Comparison of ENCODE assay signal across 1 cellular context in genomic region chr11:72787262-72788104, GRCh38.
TF ChIP-seq lines count a peak whose summit lies in the region.

No MANE protein-coding gene starts in this region.

TF ChIP-seq in HepG2, 621 proteins besides CTCF, POLR2A, EP300 and RAD21 (continued from another document):
- no peak for TF ChIP-seq TRIM22 (IDR thresholded peaks at IDR 0.05)
- TF ChIP-seq SMYD3 (CRISPR knock-in tag; IDR thresholded peaks at IDR 0.05): no peak
- no peak for TF ChIP-seq POLR2AphosphoS2 (IDR thresholded peaks at IDR 0.05; ENCODE audit: low read depth, low read length)
- TF ChIP-seq ZNF17 (CRISPR knock-in tag; IDR thresholded peaks at IDR 0.05): no peak
- TF ChIP-seq NCOA2 (CRISPR knock-in tag; IDR thresholded peaks at IDR 0.05): peak; percentile 70
- TF ChIP-seq BCL6 (CRISPR knock-in tag; IDR thresholded peaks at IDR 0.05): 0 out of 2 replicates have a peak, but pooled peaks have one; percentile 7
- no peak for TF ChIP-seq SUZ12 (IDR thresholded peaks at IDR 0.05; ENCODE audit: low read depth, low read length)
- TF ChIP-seq ZNF160 (CRISPR knock-in tag; IDR thresholded peaks at IDR 0.05): no peak
- TF ChIP-seq NFIC (IDR thresholded peaks at IDR 0.05; ENCODE audit: low read length): no peak
- TF ChIP-seq ARID4A (CRISPR knock-in tag; IDR thresholded peaks at IDR 0.05; ENCODE audit: borderline replicate concordance): peak; percentile 76; the same call in 1 of the 2 replicates
- peak; percentile 97 for TF ChIP-seq ZNF335 (CRISPR knock-in tag; IDR thresholded peaks at IDR 0.05)
- peak; percentile 92 for TF ChIP-seq ZZZ3 (CRISPR knock-in tag; IDR thresholded peaks at IDR 0.05; ENCODE audit: borderline replicate concordance)
- no peak for TF ChIP-seq TEAD2 (CRISPR knock-in tag; IDR thresholded peaks at IDR 0.05)
- TF ChIP-seq ZNF556 (CRISPR knock-in tag; IDR thresholded peaks at IDR 0.05; ENCODE audit: borderline replicate concordance): peak; percentile 84; the same call in 1 of the 2 replicates
- peak; percentile 78 for TF ChIP-seq NFYB (CRISPR knock-in tag; IDR thresholded peaks at IDR 0.05)
- TF ChIP-seq ARHGAP35 (CRISPR knock-in tag; IDR thresholded peaks at IDR 0.05; ENCODE audit: borderline replicate concordance): no peak
- TF ChIP-seq NRL (CRISPR knock-in tag; IDR thresholded peaks at IDR 0.05; ENCODE audit: borderline replicate concordance): no peak; the same call in 1 of the 2 replicates
- TF ChIP-seq ZNF142 (CRISPR knock-in tag; IDR thresholded peaks at IDR 0.05): no peak
- TF ChIP-seq KLF15 (CRISPR knock-in tag; IDR thresholded peaks at IDR 0.05; ENCODE audit: borderline replicate concordance): no peak
- peak; percentile 80 for TF ChIP-seq SP2 (CRISPR knock-in tag; IDR thresholded peaks at IDR 0.05)
- TF ChIP-seq ZNF232 (CRISPR knock-in tag; IDR thresholded peaks at IDR 0.05; ENCODE audit: borderline replicate concordance): no peak
- no peak for TF ChIP-seq KAT7 (CRISPR knock-in tag; IDR thresholded peaks at IDR 0.05; ENCODE audit: borderline replicate concordance)
- no peak for TF ChIP-seq EZH2 (conservative IDR thresholded peaks at IDR 0.05; ENCODE audit: low read depth, low read length)
- 0 out of 2 replicates have a peak, but pooled peaks have one; percentile 9 for TF ChIP-seq ZNF33B (CRISPR knock-in tag; IDR thresholded peaks at IDR 0.05)
- 0 out of 2 replicates have a peak, but pooled peaks have one; percentile 47 for TF ChIP-seq ZKSCAN5 (CRISPR knock-in tag; IDR thresholded peaks at IDR 0.05)
- TF ChIP-seq ZC3H13 (CRISPR knock-in tag; IDR thresholded peaks at IDR 0.05): no peak
- no peak for TF ChIP-seq HMG20A (CRISPR knock-in tag; IDR thresholded peaks at IDR 0.05; ENCODE audit: borderline replicate concordance)
- no peak; the same call in 1 of the 2 replicates for TF ChIP-seq ZNF788 (CRISPR knock-in tag; IDR thresholded peaks at IDR 0.05; ENCODE audit: borderline replicate concordance)
- 0 out of 2 replicates have a peak, but pooled peaks have one; percentile 72 for TF ChIP-seq ZNF274 (CRISPR knock-in tag; IDR thresholded peaks at IDR 0.05)
- TF ChIP-seq MAFK (conservative IDR thresholded peaks at IDR 0.05 in 1 of 2, IDR thresholded peaks at IDR 0.05 in 1 of 2; ENCODE audit: low read length in 2 of 2): no peak
- no peak for TF ChIP-seq KMT2A (CRISPR knock-in tag; IDR thresholded peaks at IDR 0.05)
- no peak for TF ChIP-seq HNRNPL (IDR thresholded peaks at IDR 0.05; ENCODE audit: low read depth, low read length)
- TF ChIP-seq ZNF740 (CRISPR knock-in tag; IDR thresholded peaks at IDR 0.05): no peak
- TF ChIP-seq MZF1 (CRISPR knock-in tag; IDR thresholded peaks at IDR 0.05; ENCODE audit: borderline replicate concordance): peak; percentile 97
- TF ChIP-seq RBFOX2 (IDR thresholded peaks at IDR 0.05; ENCODE audit: low read depth, low read length): no peak
- no peak for TF ChIP-seq TSC22D2 (CRISPR knock-in tag; IDR thresholded peaks at IDR 0.05; ENCODE audit: borderline replicate concordance)
- TF ChIP-seq ZNF230 (CRISPR knock-in tag; IDR thresholded peaks at IDR 0.05): peak; percentile 88
- TF ChIP-seq ZFAT (CRISPR knock-in tag; conservative IDR thresholded peaks at IDR 0.05): no peak
- no peak for TF ChIP-seq USF2 (IDR thresholded peaks at IDR 0.05; ENCODE audit: low read depth, low read length)
- no peak for TF ChIP-seq USF2 (CRISPR knock-in tag; IDR thresholded peaks at IDR 0.05; ENCODE audit: borderline replicate concordance)
- no peak for TF ChIP-seq RNF219 (CRISPR knock-in tag; IDR thresholded peaks at IDR 0.05)
- TF ChIP-seq MIER2 (CRISPR knock-in tag; IDR thresholded peaks at IDR 0.05): no peak
- no peak for TF ChIP-seq CHD2 (IDR thresholded peaks at IDR 0.05; ENCODE audit: low read depth, low read length)
- TF ChIP-seq MEIS1 (CRISPR knock-in tag; IDR thresholded peaks at IDR 0.05; ENCODE audit: borderline replicate concordance): peak; percentile 86
- no peak for TF ChIP-seq FOSL2 (CRISPR knock-in tag; IDR thresholded peaks at IDR 0.05)
- TF ChIP-seq ZSCAN29 (CRISPR knock-in tag; conservative IDR thresholded peaks at IDR 0.05): peak; percentile 96
- no peak for TF ChIP-seq NFRKB (IDR thresholded peaks at IDR 0.05)
- TF ChIP-seq ZNF670 (CRISPR knock-in tag; IDR thresholded peaks at IDR 0.05; ENCODE audit: borderline replicate concordance): no peak
- peak; percentile 97 for TF ChIP-seq XRCC5 (optimal IDR thresholded peaks at IDR 0.05; ENCODE audit: low read length)
- no peak for TF ChIP-seq NFE2L2 (IDR thresholded peaks at IDR 0.05; ENCODE audit: low read length)
- peak; percentile 85 for TF ChIP-seq ZSCAN22 (CRISPR knock-in tag; IDR thresholded peaks at IDR 0.05)
- TF ChIP-seq ATF1 (CRISPR knock-in tag; IDR thresholded peaks at IDR 0.05): no peak
- TF ChIP-seq TRIM24 (CRISPR knock-in tag; IDR thresholded peaks at IDR 0.05): no peak
- TF ChIP-seq PAX8 (CRISPR knock-in tag; IDR thresholded peaks at IDR 0.05; ENCODE audit: borderline replicate concordance): no peak
TF ChIP-seq in HepG2: peak in this region for 195.
